Comparison of ENCODE assay signal across 1 cellular context in the genomic region with DNA sequence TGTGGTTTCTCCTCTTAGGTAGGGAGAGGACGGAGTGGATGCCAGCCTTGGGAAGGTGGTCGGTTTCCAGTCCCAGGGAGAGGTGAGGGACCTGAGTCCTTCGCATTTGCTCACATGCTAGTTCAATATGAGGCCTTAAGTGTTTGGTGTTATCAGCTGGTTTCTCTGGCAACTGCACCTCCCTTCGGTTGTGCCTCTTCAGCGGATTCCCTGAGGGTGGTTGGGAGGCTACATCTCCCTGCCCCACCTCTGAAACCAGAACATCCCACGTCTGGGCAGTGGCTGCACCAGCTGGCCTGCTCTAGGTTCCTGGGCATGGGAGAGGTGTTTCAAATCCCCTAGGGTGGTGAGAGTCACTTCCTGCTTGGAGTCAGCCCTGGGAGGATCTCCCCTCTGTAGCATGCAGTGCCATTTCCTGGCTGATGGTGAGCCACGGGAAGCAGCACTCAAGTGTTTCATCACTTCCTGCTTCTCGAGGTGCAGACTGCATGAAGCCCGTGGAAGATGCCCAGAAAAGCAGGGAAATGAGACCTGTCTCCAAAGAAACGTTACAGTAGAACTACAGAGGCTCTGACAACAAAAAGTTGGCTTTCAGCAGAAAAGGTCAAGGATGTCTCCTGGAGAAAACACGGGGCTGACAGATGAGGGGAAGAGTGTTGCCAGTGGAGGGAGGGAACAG.
A peak's percentile ranks its signal among the peaks of the same experiment; 100 is the strongest.
TF ChIP-seq lines count a peak whose summit lies in the region.

No MANE protein-coding gene starts in this region.

TF ChIP-seq in K562, 482 proteins besides CTCF, POLR2A, EP300 and RAD21 (continued from another document):
- TF ChIP-seq, protein P1, sequence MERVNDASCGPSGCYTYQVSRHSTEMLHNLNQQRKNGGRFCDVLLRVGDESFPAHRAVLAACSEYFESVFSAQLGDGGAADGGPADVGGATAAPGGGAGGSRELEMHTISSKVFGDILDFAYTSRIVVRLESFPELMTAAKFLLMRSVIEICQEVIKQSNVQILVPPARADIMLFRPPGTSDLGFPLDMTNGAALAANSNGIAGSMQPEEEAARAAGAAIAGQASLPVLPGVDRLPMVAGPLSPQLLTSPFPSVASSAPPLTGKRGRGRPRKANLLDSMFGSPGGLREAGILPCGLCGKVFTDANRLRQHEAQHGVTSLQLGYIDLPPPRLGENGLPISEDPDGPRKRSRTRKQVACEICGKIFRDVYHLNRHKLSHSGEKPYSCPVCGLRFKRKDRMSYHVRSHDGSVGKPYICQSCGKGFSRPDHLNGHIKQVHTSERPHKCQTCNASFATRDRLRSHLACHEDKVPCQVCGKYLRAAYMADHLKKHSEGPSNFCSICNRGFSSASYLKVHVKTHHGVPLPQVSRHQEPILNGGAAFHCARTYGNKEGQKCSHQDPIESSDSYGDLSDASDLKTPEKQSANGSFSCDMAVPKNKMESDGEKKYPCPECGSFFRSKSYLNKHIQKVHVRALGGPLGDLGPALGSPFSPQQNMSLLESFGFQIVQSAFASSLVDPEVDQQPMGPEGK (CRISPR knock-in tag; IDR thresholded peaks at IDR 0.05; ENCODE audit: borderline replicate concordance) = no peak
- TF ChIP-seq SIN3B (IDR thresholded peaks at IDR 0.05; ENCODE audit: low read depth) = no peak
- TF ChIP-seq, protein P2, sequence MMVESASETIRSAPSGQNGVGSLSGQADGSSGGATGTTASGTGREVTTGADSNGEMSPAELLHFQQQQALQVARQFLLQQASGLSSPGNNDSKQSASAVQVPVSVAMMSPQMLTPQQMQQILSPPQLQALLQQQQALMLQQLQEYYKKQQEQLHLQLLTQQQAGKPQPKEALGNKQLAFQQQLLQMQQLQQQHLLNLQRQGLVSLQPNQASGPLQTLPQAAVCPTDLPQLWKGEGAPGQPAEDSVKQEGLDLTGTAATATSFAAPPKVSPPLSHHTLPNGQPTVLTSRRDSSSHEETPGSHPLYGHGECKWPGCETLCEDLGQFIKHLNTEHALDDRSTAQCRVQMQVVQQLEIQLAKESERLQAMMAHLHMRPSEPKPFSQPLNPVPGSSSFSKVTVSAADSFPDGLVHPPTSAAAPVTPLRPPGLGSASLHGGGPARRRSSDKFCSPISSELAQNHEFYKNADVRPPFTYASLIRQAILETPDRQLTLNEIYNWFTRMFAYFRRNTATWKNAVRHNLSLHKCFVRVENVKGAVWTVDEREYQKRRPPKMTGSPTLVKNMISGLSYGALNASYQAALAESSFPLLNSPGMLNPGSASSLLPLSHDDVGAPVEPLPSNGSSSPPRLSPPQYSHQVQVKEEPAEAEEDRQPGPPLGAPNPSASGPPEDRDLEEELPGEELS (CRISPR knock-in tag; IDR thresholded peaks at IDR 0.05; ENCODE audit: borderline replicate concordance) = no peak
- no peak for TF ChIP-seq ZNF79 (CRISPR knock-in tag; IDR thresholded peaks at IDR 0.05; ENCODE audit: low read depth)
- peak; percentile 68 for TF ChIP-seq GABPB1 (CRISPR knock-in tag; IDR thresholded peaks at IDR 0.05)
- TF ChIP-seq ZBTB7A (IDR thresholded peaks at IDR 0.05; ENCODE audit: borderline replicate concordance, control insufficient read depth, low read depth, low read length) = no peak
- TF ChIP-seq KDM4B (IDR thresholded peaks at IDR 0.05; ENCODE audit: borderline replicate concordance in 2 of 2, low read depth in 1 of 2) = no peak
- no peak for TF ChIP-seq ZNF785 (CRISPR knock-in tag; IDR thresholded peaks at IDR 0.05)
- TF ChIP-seq CAMTA2 (CRISPR knock-in tag; conservative IDR thresholded peaks at IDR 0.05) = no peak
- peak; percentile 92 for TF ChIP-seq GABPA (tag; conservative IDR thresholded peaks at IDR 0.05; ENCODE audit: low read depth)
- no peak for TF ChIP-seq KLF13 (tag; IDR thresholded peaks at IDR 0.05; ENCODE audit: borderline replicate concordance, low read depth)
- no peak for TF ChIP-seq NCOA2 (IDR thresholded peaks at IDR 0.05; ENCODE audit: partially characterized antibody in 2 of 2)
- no peak for TF ChIP-seq MAFK (IDR thresholded peaks at IDR 0.05; ENCODE audit: low read length)
- TF ChIP-seq C11orf30 (IDR thresholded peaks at IDR 0.05; ENCODE audit: low read depth) = no peak
- TF ChIP-seq, protein P3, sequence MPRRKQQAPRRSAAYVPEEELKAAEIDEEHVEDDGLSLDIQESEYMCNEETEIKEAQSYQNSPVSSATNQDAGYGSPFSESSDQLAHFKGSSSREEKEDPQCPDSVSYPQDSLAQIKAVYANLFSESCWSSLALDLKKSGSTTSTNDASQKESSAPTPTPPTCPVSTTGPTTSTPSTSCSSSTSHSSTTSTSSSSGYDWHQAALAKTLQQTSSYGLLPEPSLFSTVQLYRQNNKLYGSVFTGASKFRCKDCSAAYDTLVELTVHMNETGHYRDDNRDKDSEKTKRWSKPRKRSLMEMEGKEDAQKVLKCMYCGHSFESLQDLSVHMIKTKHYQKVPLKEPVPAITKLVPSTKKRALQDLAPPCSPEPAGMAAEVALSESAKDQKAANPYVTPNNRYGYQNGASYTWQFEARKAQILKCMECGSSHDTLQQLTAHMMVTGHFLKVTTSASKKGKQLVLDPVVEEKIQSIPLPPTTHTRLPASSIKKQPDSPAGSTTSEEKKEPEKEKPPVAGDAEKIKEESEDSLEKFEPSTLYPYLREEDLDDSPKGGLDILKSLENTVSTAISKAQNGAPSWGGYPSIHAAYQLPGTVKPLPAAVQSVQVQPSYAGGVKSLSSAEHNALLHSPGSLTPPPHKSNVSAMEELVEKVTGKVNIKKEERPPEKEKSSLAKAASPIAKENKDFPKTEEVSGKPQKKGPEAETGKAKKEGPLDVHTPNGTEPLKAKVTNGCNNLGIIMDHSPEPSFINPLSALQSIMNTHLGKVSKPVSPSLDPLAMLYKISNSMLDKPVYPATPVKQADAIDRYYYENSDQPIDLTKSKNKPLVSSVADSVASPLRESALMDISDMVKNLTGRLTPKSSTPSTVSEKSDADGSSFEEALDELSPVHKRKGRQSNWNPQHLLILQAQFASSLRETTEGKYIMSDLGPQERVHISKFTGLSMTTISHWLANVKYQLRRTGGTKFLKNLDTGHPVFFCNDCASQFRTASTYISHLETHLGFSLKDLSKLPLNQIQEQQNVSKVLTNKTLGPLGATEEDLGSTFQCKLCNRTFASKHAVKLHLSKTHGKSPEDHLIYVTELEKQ (CRISPR knock-in tag; IDR thresholded peaks at IDR 0.05) = no peak
- TF ChIP-seq, protein P4, sequence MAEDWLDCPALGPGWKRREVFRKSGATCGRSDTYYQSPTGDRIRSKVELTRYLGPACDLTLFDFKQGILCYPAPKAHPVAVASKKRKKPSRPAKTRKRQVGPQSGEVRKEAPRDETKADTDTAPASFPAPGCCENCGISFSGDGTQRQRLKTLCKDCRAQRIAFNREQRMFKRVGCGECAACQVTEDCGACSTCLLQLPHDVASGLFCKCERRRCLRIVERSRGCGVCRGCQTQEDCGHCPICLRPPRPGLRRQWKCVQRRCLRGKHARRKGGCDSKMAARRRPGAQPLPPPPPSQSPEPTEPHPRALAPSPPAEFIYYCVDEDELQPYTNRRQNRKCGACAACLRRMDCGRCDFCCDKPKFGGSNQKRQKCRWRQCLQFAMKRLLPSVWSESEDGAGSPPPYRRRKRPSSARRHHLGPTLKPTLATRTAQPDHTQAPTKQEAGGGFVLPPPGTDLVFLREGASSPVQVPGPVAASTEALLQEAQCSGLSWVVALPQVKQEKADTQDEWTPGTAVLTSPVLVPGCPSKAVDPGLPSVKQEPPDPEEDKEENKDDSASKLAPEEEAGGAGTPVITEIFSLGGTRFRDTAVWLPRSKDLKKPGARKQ (CRISPR knock-in tag; IDR thresholded peaks at IDR 0.05) = no peak
- no peak for TF ChIP-seq LARP7 (IDR thresholded peaks at IDR 0.05)
- TF ChIP-seq ZNF586 (CRISPR knock-in tag; conservative IDR thresholded peaks at IDR 0.05) = no peak
- no peak for TF ChIP-seq ZNF12 (CRISPR knock-in tag; IDR thresholded peaks at IDR 0.05)
- TF ChIP-seq, protein P5, sequence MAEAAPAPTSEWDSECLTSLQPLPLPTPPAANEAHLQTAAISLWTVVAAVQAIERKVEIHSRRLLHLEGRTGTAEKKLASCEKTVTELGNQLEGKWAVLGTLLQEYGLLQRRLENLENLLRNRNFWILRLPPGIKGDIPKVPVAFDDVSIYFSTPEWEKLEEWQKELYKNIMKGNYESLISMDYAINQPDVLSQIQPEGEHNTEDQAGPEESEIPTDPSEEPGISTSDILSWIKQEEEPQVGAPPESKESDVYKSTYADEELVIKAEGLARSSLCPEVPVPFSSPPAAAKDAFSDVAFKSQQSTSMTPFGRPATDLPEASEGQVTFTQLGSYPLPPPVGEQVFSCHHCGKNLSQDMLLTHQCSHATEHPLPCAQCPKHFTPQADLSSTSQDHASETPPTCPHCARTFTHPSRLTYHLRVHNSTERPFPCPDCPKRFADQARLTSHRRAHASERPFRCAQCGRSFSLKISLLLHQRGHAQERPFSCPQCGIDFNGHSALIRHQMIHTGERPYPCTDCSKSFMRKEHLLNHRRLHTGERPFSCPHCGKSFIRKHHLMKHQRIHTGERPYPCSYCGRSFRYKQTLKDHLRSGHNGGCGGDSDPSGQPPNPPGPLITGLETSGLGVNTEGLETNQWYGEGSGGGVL (CRISPR knock-in tag; IDR thresholded peaks at IDR 0.05) = no peak
- TF ChIP-seq, protein P6, sequence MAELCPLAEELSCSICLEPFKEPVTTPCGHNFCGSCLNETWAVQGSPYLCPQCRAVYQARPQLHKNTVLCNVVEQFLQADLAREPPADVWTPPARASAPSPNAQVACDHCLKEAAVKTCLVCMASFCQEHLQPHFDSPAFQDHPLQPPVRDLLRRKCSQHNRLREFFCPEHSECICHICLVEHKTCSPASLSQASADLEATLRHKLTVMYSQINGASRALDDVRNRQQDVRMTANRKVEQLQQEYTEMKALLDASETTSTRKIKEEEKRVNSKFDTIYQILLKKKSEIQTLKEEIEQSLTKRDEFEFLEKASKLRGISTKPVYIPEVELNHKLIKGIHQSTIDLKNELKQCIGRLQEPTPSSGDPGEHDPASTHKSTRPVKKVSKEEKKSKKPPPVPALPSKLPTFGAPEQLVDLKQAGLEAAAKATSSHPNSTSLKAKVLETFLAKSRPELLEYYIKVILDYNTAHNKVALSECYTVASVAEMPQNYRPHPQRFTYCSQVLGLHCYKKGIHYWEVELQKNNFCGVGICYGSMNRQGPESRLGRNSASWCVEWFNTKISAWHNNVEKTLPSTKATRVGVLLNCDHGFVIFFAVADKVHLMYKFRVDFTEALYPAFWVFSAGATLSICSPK (IDR thresholded peaks at IDR 0.05; ENCODE audit: borderline replicate concordance) = no peak
- TF ChIP-seq, protein P7, sequence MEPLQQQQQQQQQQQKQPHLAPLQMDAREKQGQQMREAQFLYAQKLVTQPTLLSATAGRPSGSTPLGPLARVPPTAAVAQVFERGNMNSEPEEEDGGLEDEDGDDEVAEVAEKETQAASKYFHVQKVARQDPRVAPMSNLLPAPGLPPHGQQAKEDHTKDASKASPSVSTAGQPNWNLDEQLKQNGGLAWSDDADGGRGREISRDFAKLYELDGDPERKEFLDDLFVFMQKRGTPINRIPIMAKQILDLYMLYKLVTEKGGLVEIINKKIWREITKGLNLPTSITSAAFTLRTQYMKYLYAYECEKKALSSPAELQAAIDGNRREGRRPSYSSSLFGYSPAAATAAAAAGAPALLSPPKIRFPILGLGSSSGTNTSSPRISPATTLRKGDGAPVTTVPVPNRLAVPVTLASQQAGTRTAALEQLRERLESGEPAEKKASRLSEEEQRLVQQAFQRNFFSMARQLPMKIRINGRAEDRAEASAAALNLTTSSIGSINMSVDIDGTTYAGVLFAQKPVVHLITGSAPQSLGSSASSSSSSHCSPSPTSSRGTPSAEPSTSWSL (CRISPR knock-in tag; IDR thresholded peaks at IDR 0.05; ENCODE audit: borderline replicate concordance) = no peak
